ENCODE assay signal across 8 cellular contexts in the genomic region with DNA sequence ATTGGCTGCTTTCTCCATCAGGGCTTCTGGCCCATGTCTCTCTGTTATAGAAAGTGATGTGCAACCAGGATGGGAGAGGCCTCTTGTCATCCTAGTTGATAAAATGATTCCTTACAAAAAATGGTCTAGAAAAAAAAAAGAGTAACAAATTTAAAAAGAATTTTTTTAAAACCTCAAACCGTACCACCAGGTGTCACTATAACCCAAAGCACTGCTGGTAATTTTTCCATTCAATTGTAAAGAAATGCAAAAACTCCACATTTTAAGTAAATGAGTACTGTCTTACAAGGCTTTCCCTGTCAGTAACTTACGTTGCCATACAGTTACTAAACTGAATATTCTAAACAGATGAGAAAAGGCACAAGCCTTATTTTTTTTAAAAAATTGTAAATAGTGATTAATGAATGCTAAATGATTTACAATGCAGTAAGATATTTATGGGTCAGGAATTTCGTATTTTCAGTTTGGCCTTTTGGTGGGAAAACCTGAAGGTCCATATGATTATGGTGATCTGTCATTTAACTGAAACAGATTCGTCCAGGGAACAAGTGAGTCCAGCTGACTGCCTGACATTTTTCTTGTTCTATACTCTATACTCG.
A peak's percentile ranks its signal among the peaks of the same experiment; 100 is the strongest.
DNase-seq lines count a peak whose midpoint lies in the region; ATAC-seq and TF ChIP-seq lines count a peak whose summit lies in the region.

No MANE protein-coding gene starts in this region.

- H3K27ac ChIP-seq in PC-3 (ENCODE audit: low read length) = no peak overlapping the region
- no peak overlapping the region for H3K27ac ChIP-seq in gastrocnemius medialis

- no TSS peak for BruUV-seq in PC-3 (replicated peaks; lab: Mats Ljungman, UMichigan)

- no peak overlapping the region for H3K4me3 Mint-ChIP-seq in stimulated activated naive CD8-positive, alpha-beta T cell treated with anti-CD3 and anti-CD28 coated beads, Interleukin-15, amount 100 ng/mL, for 72 hours

- no peak overlapping the region for H3K27ac Mint-ChIP-seq in stimulated activated naive CD8-positive, alpha-beta T cell treated with anti-CD3 and anti-CD28 coated beads, Interleukin-15, amount 100 ng/mL, for 72 hours

- no peak for ATAC-seq in PC-3
- ATAC-seq in gastrocnemius medialis = no peak
- ATAC-seq in stimulated activated naive CD8-positive, alpha-beta T cell treated with anti-CD3 and anti-CD28 coated beads, Interleukin-15, amount 100 ng/mL, for 72 hours = no peak
- ATAC-seq in HG03175 (IDR thresholded peaks at IDR 0.05; ENCODE audit: unreplicated experiment) = no peak

- H3K4me1 Mint-ChIP-seq in stimulated activated naive CD8-positive, alpha-beta T cell treated with anti-CD3 and anti-CD28 coated beads, Interleukin-15, amount 100 ng/mL, for 72 hours = no peaks in the 10 kb centered on the region

- H3K9me3 Mint-ChIP-seq in stimulated activated naive CD8-positive, alpha-beta T cell treated with anti-CD3 and anti-CD28 coated beads, Interleukin-15, amount 100 ng/mL, for 72 hours = no peaks in the 10 kb centered on the region

- in situ Hi-C loops in GM13977 (cut with MboI; ENCODE audit: low pct_unique_long_range_greater_than_20kb, low sequenced_read_pairs, unreplicated experiment) = loop anchor here (10.0 to 25.0 kb wide), 2 partner anchors 121 to 703 kb away; no protein-coding TSS in a partner anchor
- in situ Hi-C loops in gastrocnemius medialis (cut with MboI; ENCODE audit: low sequenced_read_pairs in 4 of 4) = loop anchor here in 3 of 4 donors (5.0 to 10.0 kb wide), 3 partner anchors 121 to 701 kb away; no protein-coding TSS in a partner anchor

- no peaks in the 10 kb centered on the region for H4K20me1 ChIP-seq in PC-3 (ENCODE audit: low read length)

- H3F3A ChIP-seq in PC-3 (ENCODE audit: low read length, unreplicated experiment) = no peaks in the 10 kb centered on the region

- CTCF ChIA-PET in PC-3 (lab: Charles Lee) = interaction anchor here (1.0 kb wide), 1 partner anchor 60 kb away, joined by 7 read pairs; no protein-coding TSS in a partner anchor

- no peaks in the 10 kb centered on the region for H3K9me3 ChIP-seq in PC-3 (ENCODE audit: low read length)
- no peaks in the 10 kb centered on the region for H3K9me3 ChIP-seq in gastrocnemius medialis

- H3K4me3 ChIP-seq in PC-3 (ENCODE audit: low read length) (no peak overlapping the region), gastrocnemius medialis (no peak overlapping the region)

- H3K27me3 ChIP-seq in PC-3 (ENCODE audit: low read length) = no peaks in the 10 kb centered on the region
- H3K27me3 ChIP-seq in gastrocnemius medialis = no peaks in the 10 kb centered on the region

- TF ChIP-seq POLR2A in erythroblast (IDR thresholded peaks at IDR 0.05; ENCODE audit: low read length) (no peak), gastrocnemius medialis (IDR thresholded peaks at IDR 0.05) (no peak)

- H3K79me2 ChIP-seq in PC-3 (ENCODE audit: low read length) = no peaks in the 10 kb centered on the region

- H3K36me3 ChIP-seq in PC-3 (ENCODE audit: low read depth, low read length) (no peaks in the 10 kb centered on the region), gastrocnemius medialis (no peaks in the 10 kb centered on the region)

- H2AFZ ChIP-seq in PC-3 (ENCODE audit: low read length) = no peak overlapping the region

- POLR2A ChIA-PET in PC-3 (lab: Charles Lee; ENCODE audit: unreplicated experiment) = no interaction called here

- H3K4me1 ChIP-seq in PC-3 (ENCODE audit: insufficient read depth, low read length) (peaks cover 36% of the 10 kb centered on the region), gastrocnemius medialis (peaks cover 26 to 46% of the 10 kb centered on the region in 2 donors)

- H3K4me2 ChIP-seq in PC-3 (ENCODE audit: low read length) = no peak overlapping the region

- intact Hi-C loops in PC-3 (cut with micrococcal nuclease) = loop anchor here (1.0 to 2.0 kb wide), 3 partner anchors 37 to 126 kb away; no protein-coding TSS in a partner anchor
- intact Hi-C loops in gastrocnemius medialis (cut with DNase I; ENCODE audit: low total_unique reads) = loop anchor here (1.0 to 5.0 kb wide), 3 partner anchors 61 to 703 kb away; no protein-coding TSS in a partner anchor

- DNase-seq in AG20443 (ENCODE audit: low spot score) (peak; percentile 21), GM13977 (ENCODE audit: low spot score) (peak; percentile 8), PC-3 (peak; percentile 72), erythroblast (lab: John Stamatoyannopoulos, UW) (peak; percentile 4 to 40), gastrocnemius medialis (no peak)
- no peak for DNase-seq in stimulated activated naive CD8-positive, alpha-beta T cell treated with anti-CD3 and anti-CD28 coated beads, Interleukin-15, amount 100 ng/mL, for 72 hours
- no peak for DNase-seq in activated CD4-positive, CD25-positive, alpha-beta regulatory T cell treated with anti-CD3 and anti-CD28 coated beads, Interleukin-2, amount 50 U/mL, for 72 hours

- no peaks in the 10 kb centered on the region for H3K27me3 Mint-ChIP-seq in stimulated activated naive CD8-positive, alpha-beta T cell treated with anti-CD3 and anti-CD28 coated beads, Interleukin-15, amount 100 ng/mL, for 72 hours

- TF ChIP-seq CTCF in GM13977 (IDR thresholded peaks at IDR 0.05; ENCODE audit: extremely low read depth, insufficient read depth, missing control alignments) (peak; percentile 46), PC-3 (conservative IDR thresholded peaks at IDR 0.05; ENCODE audit: low read depth, low read length) (peak; percentile 68), gastrocnemius medialis (IDR thresholded peaks at IDR 0.05 in 4 of 5, conservative IDR thresholded peaks at IDR 0.05 in 1 of 5) (peak; percentile 59 to 79 (median 69))

- H3K9me2 ChIP-seq in PC-3 (replicated peaks; ENCODE audit: low read length) = no peaks in the 10 kb centered on the region

- no peak overlapping the region for H3K9ac ChIP-seq in PC-3 (ENCODE audit: low read length)

Comparison
In these comparisons a context has a peak if more than half of its experiments do, and no peak if none do; other contexts are left out.
1. DNase-seq: peak in AG20443 (single experiment), GM13977 (single experiment), PC-3 (single experiment) and erythroblast (2 of 2); none in gastrocnemius medialis (0 of 2), stimulated activated naive CD8-positive, alpha-beta T cell treated with anti-CD3 and anti-CD28 coated beads, Interleukin-15, amount 100 ng/mL, for 72 hours (0 of 2) and activated CD4-positive, CD25-positive, alpha-beta regulatory T cell treated with anti-CD3 and anti-CD28 coated beads, Interleukin-2, amount 50 U/mL, for 72 hours (single experiment).
2. Peak in every context shown above with its lines, with median percentiles within 50 percentile points of each other: CTCF ChIP-seq.